Comparison of ENCODE assay signal across 28 cellular contexts in genomic region chr11:108628812-108629211, GRCh38.
"Had no signal": no experiment of that assay in that cellular context is flagged by ENCODE, and none has a peak within 500 bp of the region (broad histone marks: within the 10 kb centered on the region; RNA-seq: fewer than 3 reads in every experiment).

No MANE protein-coding gene starts in this region.

- ATAC-seq: activated CD4-positive, CD25-positive, alpha-beta regulatory T cell treated with anti-CD3 and anti-CD28 coated beads, Interleukin-2, amount 50 U/mL, for 24 hours; activated CD8-positive, alpha-beta T cell treated with anti-CD3 and anti-CD28 coated beads for 36 hours; activated naive CD8-positive, alpha-beta T cell treated with anti-CD3 and anti-CD28 coated beads, Interleukin-2, amount 50 U/mL, for 24 hours; activated T-cell treated with anti-CD3 and anti-CD28 coated beads, Interleukin-2, amount 50 U/mL, for 4 hours; activated T-helper 17 cell treated with anti-CD3 and anti-CD28 coated beads, Interleukin-2, amount 50 U/mL, for 72 hours; T-helper 17 cell had no signal

- FAIRE-seq: colon, endometrium, frontal cortex had no signal

- H3K27me3 ChIP-seq: adrenal gland, ascending aorta, brain microvascular endothelial cell had no signal

- DNase-seq: activated B cell treated with CpG ODN at 0.5 μM for 24 hours; activated CD4-positive, alpha-beta T cell treated with anti-CD3 and anti-CD28 coated beads for 48 hours; activated CD4-positive, alpha-beta T cell treated with anti-CD3 and anti-CD28 coated beads, Interleukin-2, amount 50 U/mL, for 1 hour; activated CD4-positive, alpha-beta T cell treated with anti-CD3 and anti-CD28 coated beads, Interleukin-2, amount 50 U/mL, for 48 hours; activated CD8-positive, alpha-beta memory T cell treated with anti-CD3 and anti-CD28 coated beads for 24 hours; activated CD8-positive, alpha-beta T cell treated with anti-CD3 and anti-CD28 coated beads for 36 hours; activated effector memory CD4-positive, alpha-beta T cell treated with Interleukin-2 at 50 U/mL for 16 hours; activated naive CD4-positive, alpha-beta T cell treated with anti-CD3 and anti-CD28 coated beads for 36 hours; activated naive CD8-positive, alpha-beta T cell treated with anti-CD3 and anti-CD28 coated beads for 36 hours; activated naive CD8-positive, alpha-beta T cell treated with anti-CD3 and anti-CD28 coated beads, Interleukin-2, amount 50 U/mL, for 24 hours; activated T-cell treated with anti-CD3 and anti-CD28 coated beads, Interleukin-2, amount 50 U/mL, for 4 hours; adrenal gland; amygdala; brain microvascular endothelial cell; cortex of kidney; effector CD8-positive, alpha-beta T cell; foreskin fibroblast; head of caudate nucleus; T-helper 1 cell; T-helper 17 cell; T1000; WERI-Rb-1 had no signal

- H3K36me3 ChIP-seq: adrenal gland, ascending aorta, brain microvascular endothelial cell, WERI-Rb-1 had no signal

- H3K4me3 ChIP-seq: adrenal gland, ascending aorta had no signal

- H3K9me3 ChIP-seq: adrenal gland, ascending aorta had no signal

- H3K4me1 ChIP-seq: adrenal gland, ascending aorta had no signal

- H3K27ac ChIP-seq: adrenal gland, ascending aorta, brain microvascular endothelial cell, WERI-Rb-1 had no signal
